ENCODE assay signal across 27 cellular contexts in genomic region chr2:41993086-41993812, GRCh38. TPM values are rescaled to one million over a fixed set of nuclear protein-coding genes. Genes with fewer than 3 reads are reported as not detected.
DNase-seq lines count a peak whose midpoint lies in the region; ATAC-seq and TF ChIP-seq lines count a peak whose summit lies in the region.
"Had no signal": no experiment of that assay in that cellular context is flagged by ENCODE, and none has a peak within 500 bp of the region (broad histone marks: within the 10 kb centered on the region; RNA-seq: fewer than 3 reads in every experiment).

No MANE protein-coding gene starts in this region.

- no peak overlapping the region for H3K9ac ChIP-seq in mesendoderm (ENCODE audit: low read length)
- H3K9ac ChIP-seq: GM23248 had no signal

- H3K56ac ChIP-seq in mesendoderm (ENCODE audit: low read length) = no peak overlapping the region

- no peak overlapping the region for H4K5ac ChIP-seq in mesendoderm (ENCODE audit: low read length)

- no peak overlapping the region for H3K23ac ChIP-seq in mesendoderm (ENCODE audit: low read length)

- H3K4me1 ChIP-seq in A673 (ENCODE audit: insufficient read depth, low read length, poor library complexity, severe bottlenecking) (peaks cover 70% of the 10 kb centered on the region), mesendoderm (ENCODE audit: control insufficient read depth, low read depth, low read length) (peaks cover 22% of the 10 kb centered on the region)

- intact Hi-C loops in A673 (cut with micrococcal nuclease; ENCODE audit: unreplicated experiment) = no loop called here

- H3K4me1 Mint-ChIP-seq in neural crest cell = peaks cover 58% of the 10 kb centered on the region

- no peak overlapping the region for H4K8ac ChIP-seq in mesendoderm (ENCODE audit: low read depth, low read length)

- H3K4me3 ChIP-seq in A673 (ENCODE audit: low read depth, low read length, poor library complexity, severe bottlenecking) = no peak overlapping the region
- H3K4me3 ChIP-seq in mesendoderm (ENCODE audit: low read length) = no peak overlapping the region
- H3K4me3 ChIP-seq: GM23248, MG63, PC-9, SJCRH30 had no signal

- H2BK5ac ChIP-seq in mesendoderm (ENCODE audit: low read length) = peak overlapping the region; percentile 39

- H3K9me3 ChIP-seq in A673 (ENCODE audit: low read depth, low read length, poor library complexity, severe bottlenecking) = no peaks in the 10 kb centered on the region
- H3K9me3 ChIP-seq: MG63, SJCRH30 had no signal

- H3K27me3 Mint-ChIP-seq in neural crest cell (ENCODE audit: low read depth) = no peaks in the 10 kb centered on the region

- CTCF ChIA-PET in A673 (lab: Charles Lee) = no interaction called here

- no peak overlapping the region for H2BK15ac ChIP-seq in mesendoderm (replicated peaks; ENCODE audit: low read depth)

- H2AK5ac ChIP-seq in mesendoderm (ENCODE audit: low read length) = no peak overlapping the region

- no peak overlapping the region for H3K4ac ChIP-seq in mesendoderm (ENCODE audit: low read depth, low read length)

- WGBS in mesendoderm (ENCODE audit: extremely low coverage, insufficient coverage, low lambda C conversion rate) = no CpG with 5 or more reads among the region's 6 CpGs

- no peaks in the 10 kb centered on the region for H3K79me2 ChIP-seq in mesendoderm (ENCODE audit: control insufficient read depth, insufficient read depth, low read length)

- peak; percentile 83 for DNase-seq in A673 (ENCODE audit: low spot score)
- DNase-seq in NCI-H1417 (lab: John Stamatoyannopoulos, UW) = peak in 2 of 3 experiments; percentile 58 to 83
- no peak for DNase-seq in mesendoderm
- no peak for DNase-seq in neural crest cell (ENCODE audit: low read depth, low spot score)
- DNase-seq in NCI-H2107 treated with DMSO at 0.1 percent for 48 hours (lab: John Stamatoyannopoulos, UW; ENCODE audit: unreplicated experiment) = no peak
- DNase-seq in effector CD8-positive, alpha-beta T cell (lab: John Stamatoyannopoulos, UW) = no peak
- DNase-seq in NCI-H345 treated with DMSO at 0.1 percent for 48 hours (lab: John Stamatoyannopoulos, UW; ENCODE audit: unreplicated experiment) = no peak
- DNase-seq: 8988T; Calu3; DMS79 treated with DMSO at 0.1 percent for 48 hours; H7; HFFc6; IMR-90; KG1; MG63; NCI-H1105 treated with DMSO at 0.1 percent for 48 hours; NCI-H1694; NCI-H2081; NCI-H2171; NCI-H226; NCI-H748 treated with DMSO at 0.1 percent for 48 hours; NK-92 treated with Interleukin-12 subunit alpha and Interleukin-12 subunit beta, amount 100 ng/mL, for 24 hours; SJCRH30 had no signal

- ATAC-seq in HG03039 (IDR thresholded peaks at IDR 0.05; ENCODE audit: unreplicated experiment) = no peak
- ATAC-seq: Right ventricle myocardium inferior had no signal

- BruUV-seq in A673 (replicated peaks; lab: Mats Ljungman, UMichigan) = no TSS peak

- H3K79me1 ChIP-seq in mesendoderm (ENCODE audit: low read length) = no peaks in the 10 kb centered on the region

- H3K27ac ChIP-seq in A673 (ENCODE audit: low read depth, low read length, poor library complexity, severe bottlenecking) = peak overlapping the region; percentile 39
- H3K27ac ChIP-seq in mesendoderm (ENCODE audit: low read depth, low read length) = no peak overlapping the region
- H3K27ac ChIP-seq: GM23248, PC-9, SJCRH30 had no signal

- H3K4me2 ChIP-seq in mesendoderm (ENCODE audit: low read length) = no peak overlapping the region
- H3K4me2 ChIP-seq: PC-9 had no signal

- H2BK120ac ChIP-seq in mesendoderm (ENCODE audit: low read depth, low read length) = no peak overlapping the region

- no peaks in the 10 kb centered on the region for H3K36me3 ChIP-seq in A673 (ENCODE audit: insufficient read depth, low read length, poor library complexity, severe bottlenecking)
- no peaks in the 10 kb centered on the region for H3K36me3 ChIP-seq in mesendoderm (ENCODE audit: control insufficient read depth, insufficient read depth, low read length)
- H3K36me3 ChIP-seq: MG63, SJCRH30 had no signal

- H3K27ac Mint-ChIP-seq in neural crest cell (ENCODE audit: unreplicated experiment) = peak overlapping the region; percentile 89
- H3K27ac Mint-ChIP-seq: HFFc6 had no signal

- POLR2A ChIA-PET in A673 (lab: Charles Lee; ENCODE audit: low non-redundant PET) = no interaction called here

- peak overlapping the region; percentile 46 for H3K18ac ChIP-seq in mesendoderm (ENCODE audit: low read length)

- H3K36me3 Mint-ChIP-seq in neural crest cell (ENCODE audit: low read depth) = peaks cover 4% of the 10 kb centered on the region

- no peak for TF ChIP-seq CTCF in A673 (conservative IDR thresholded peaks at IDR 0.05; ENCODE audit: low read depth, low read length)
- TF ChIP-seq CTCF in neural crest cell (conservative IDR thresholded peaks at IDR 0.05) = no peak

- H3K27me3 ChIP-seq in A673 (replicated peaks; ENCODE audit: insufficient read depth, low read depth, low read length, poor library complexity) (no peaks in the 10 kb centered on the region), mesendoderm (ENCODE audit: insufficient read depth, low read length, poor library complexity) (no peaks in the 10 kb centered on the region)
- H3K27me3 ChIP-seq: MG63, SJCRH30 had no signal

- H3K9me3 Mint-ChIP-seq in neural crest cell = peaks cover 8% of the 10 kb centered on the region
- H3K9me3 Mint-ChIP-seq: HFFc6 had no signal

- H3K4me3 Mint-ChIP-seq in neural crest cell = peak overlapping the region; percentile 9
- H3K4me3 Mint-ChIP-seq: HFFc6 had no signal

RNA-seq across cellular contexts. Expression of gene PKDCC, which starts 54.6 kb away (rescaled TPM):
- total RNA-seq in A673 (2021) (77.5 and 82.2 TPM in 2 replicates), neural crest cell (74.4 and 81.9 TPM in 2 replicates)
- polyA plus RNA-seq in mesendoderm (2013, experiment 1 of 2) = 4.4 TPM
- 4.6 TPM for polyA plus RNA-seq in mesendoderm (2013, experiment 2 of 2)
- total RNA-seq: HFFc6 had no signal

Comparison
In these comparisons a context has a peak if more than half of its experiments do, and no peak if none do; other contexts are left out.
1. DNase-seq: peak in A673 (single experiment) and NCI-H1417 (2 of 3); none in mesendoderm (single experiment), neural crest cell (single experiment), NCI-H2107 treated with DMSO at 0.1 percent for 48 hours (single experiment), effector CD8-positive, alpha-beta T cell (single experiment) and NCI-H345 treated with DMSO at 0.1 percent for 48 hours (single experiment).